In genomic region chr7:16970732-16971495, GRCh38 we compare ENCODE assay signal across 18 cellular contexts.
"Had no signal": no experiment of that assay in that cellular context is flagged by ENCODE, and none has a peak within 500 bp of the region (broad histone marks: within the 10 kb centered on the region; RNA-seq: fewer than 3 reads in every experiment).

No MANE protein-coding gene starts in this region.

- H3K27me3 ChIP-seq: ovary, upper lobe of right lung had no signal

- H3K4me1 Mint-ChIP-seq: activated T-helper 17 cell treated with anti-CD3 and anti-CD28 coated beads, Interleukin-2, amount 50 U/mL, for 72 hours had no signal

- H3K9me3 Mint-ChIP-seq: activated T-helper 17 cell treated with anti-CD3 and anti-CD28 coated beads, Interleukin-2, amount 50 U/mL, for 72 hours; naive thymus-derived CD4-positive, alpha-beta T cell had no signal

- ATAC-seq: activated CD8-positive, alpha-beta T cell treated with anti-CD3 and anti-CD28 coated beads, Interleukin-2, amount 10 ng/mL, durations not matched to agents 7 days and 5 days; activated T-helper 17 cell treated with anti-CD3 and anti-CD28 coated beads, Interleukin-2, amount 50 U/mL, for 72 hours; lower lobe of right lung; naive thymus-derived CD4-positive, alpha-beta T cell; upper lobe of right lung had no signal

- H3K27ac Mint-ChIP-seq: activated CD4-positive, alpha-beta T cell treated with anti-CD3 and anti-CD28 coated beads, Interleukin-2, amount 10 ng/mL, durations not matched to agents 7 days and 5 days; activated CD8-positive, alpha-beta T cell treated with anti-CD3 and anti-CD28 coated beads, Interleukin-2, amount 10 ng/mL, durations not matched to agents 7 days and 5 days; activated naive CD8-positive, alpha-beta T cell; activated T-helper 17 cell treated with anti-CD3 and anti-CD28 coated beads, Interleukin-2, amount 50 U/mL, for 72 hours; naive thymus-derived CD4-positive, alpha-beta T cell had no signal

- H3K36me3 Mint-ChIP-seq: activated naive CD8-positive, alpha-beta T cell; naive thymus-derived CD4-positive, alpha-beta T cell had no signal

- DNase-seq: activated CD4-positive, alpha-beta T cell treated with anti-CD3 and anti-CD28 coated beads, Interleukin-2, amount 10 ng/mL, durations not matched to agents 7 days and 5 days; activated CD4-positive, CD25-positive, alpha-beta regulatory T cell treated with anti-CD3 and anti-CD28 coated beads, Interleukin-2, amount 50 U/mL, for 72 hours; activated CD8-positive, alpha-beta T cell treated with anti-CD3 and anti-CD28 coated beads, Interleukin-2, amount 10 ng/mL, durations not matched to agents 7 days and 5 days; activated T-cell treated with anti-CD3 and anti-CD28 coated beads, Interleukin-2, amount 50 U/mL, for 1 hour; central memory CD4-positive, alpha-beta T cell; kidney; lower lobe of right lung; naive thymus-derived CD4-positive, alpha-beta T cell; ovary; stimulated activated CD4-positive, alpha-beta T cell treated with anti-CD3 and anti-CD28 coated beads, Interleukin-2, amount 100 ng/mL, for 48 hours; stimulated activated CD8-positive, alpha-beta memory T cell treated with anti-CD3 and anti-CD28 coated beads, Interleukin-4, amount 100 ng/mL, for 48 hours; stimulated activated naive CD4-positive, alpha-beta T cell treated with Interleukin-2 at 50 U/mL for 16 hours; upper lobe of right lung had no signal

- H3K9me3 ChIP-seq: lower lobe of right lung, ovary, prostate gland, upper lobe of right lung had no signal

- H3K36me3 ChIP-seq: lower lobe of right lung, ovary, prostate gland, upper lobe of right lung had no signal

- H3K27ac ChIP-seq: lower lobe of right lung, ovary, prostate gland, upper lobe of right lung, VCaP had no signal

- H3K4me3 Mint-ChIP-seq: activated CD4-positive, alpha-beta T cell treated with anti-CD3 and anti-CD28 coated beads, Interleukin-2, amount 10 ng/mL, durations not matched to agents 7 days and 5 days; activated CD8-positive, alpha-beta T cell treated with anti-CD3 and anti-CD28 coated beads, Interleukin-2, amount 10 ng/mL, durations not matched to agents 7 days and 5 days; activated naive CD8-positive, alpha-beta T cell; activated T-helper 17 cell treated with anti-CD3 and anti-CD28 coated beads, Interleukin-2, amount 50 U/mL, for 72 hours; naive thymus-derived CD4-positive, alpha-beta T cell; neural crest cell had no signal

- H3K4me1 ChIP-seq: prostate gland, upper lobe of right lung had no signal

- H3K4me3 ChIP-seq: lower lobe of right lung, ovary, prostate gland, upper lobe of right lung had no signal
